ENCODE assay signal across 1 cellular context in genomic region chr18:57519668-57520424, GRCh38.
A peak's percentile ranks its signal among the peaks of the same experiment; 100 is the strongest.
TF ChIP-seq lines count a peak whose summit lies in the region.

No MANE protein-coding gene starts in this region.

TF ChIP-seq in liver, 16 proteins besides CTCF, POLR2A, EP300 and RAD21 (continued from another document):
- TF ChIP-seq REST (IDR thresholded peaks at IDR 0.05) (peak; percentile 44), FOXA2 (IDR thresholded peaks at IDR 0.05) (peak; percentile 28), ATF3 (IDR thresholded peaks at IDR 0.05) (peak; percentile 99), NR2F2 (IDR thresholded peaks at IDR 0.05) (peak; percentile 62), TAF1 (conservative IDR thresholded peaks at IDR 0.05) (no peak), HNF4G (IDR thresholded peaks at IDR 0.05) (peak; percentile 98), GABPA (IDR thresholded peaks at IDR 0.05 in 1 of 2, conservative IDR thresholded peaks at IDR 0.05 in 1 of 2) (no peak), FOXA1 (IDR thresholded peaks at IDR 0.05) (no peak), JUND (IDR thresholded peaks at IDR 0.05) (peak; percentile 99 to 100), EGR1 (IDR thresholded peaks at IDR 0.05; ENCODE audit: low read depth in 2 of 2) (peak; percentile 79 to 96)
TF ChIP-seq in liver: peak in this region for 12.
